ENCODE assay signal across 8 cellular contexts in genomic region chr7:2248984-2249694, GRCh38. TPM values are rescaled to one million over a fixed set of nuclear protein-coding genes. Genes with fewer than 3 reads are reported as not detected.
DNase-seq lines count a peak whose midpoint lies in the region; ATAC-seq and FAIRE-seq lines count a peak whose summit lies in the region.

No MANE protein-coding gene starts in this region.

- FAIRE-seq in HTR-8/SVneo (lab: Jason Lieb, UNC) = peak; percentile 79

- DNase-seq in HTR-8/SVneo (ENCODE audit: insufficient read length, low spot score) (peak; percentile 92), left cardiac atrium (peak; percentile 62), NCI-H2081 (lab: John Stamatoyannopoulos, UW) (no peak)
- DNase-seq in activated CD8-positive, alpha-beta T cell treated with anti-CD3 and anti-CD28 coated beads, Interleukin-2, amount 10 ng/mL, durations not matched to agents 7 days and 5 days = peak; percentile 60
- DNase-seq in stimulated activated CD8-positive, alpha-beta memory T cell treated with anti-CD3 and anti-CD28 coated beads, Interleukin-4, amount 100 ng/mL, for 24 hours (ENCODE audit: low read depth) = peak; percentile 16
- no peak for DNase-seq in NK-92 treated with Interleukin-12 subunit alpha and Interleukin-12 subunit beta, amount 100 ng/mL, for 24 hours (lab: John Stamatoyannopoulos, UW)

- peak overlapping the region; percentile 71 for H3K4me3 Mint-ChIP-seq in activated CD8-positive, alpha-beta T cell treated with anti-CD3 and anti-CD28 coated beads, Interleukin-2, amount 10 ng/mL, durations not matched to agents 7 days and 5 days

- peaks cover 62% of the 10 kb centered on the region for H3K4me1 Mint-ChIP-seq in activated CD8-positive, alpha-beta T cell treated with anti-CD3 and anti-CD28 coated beads, Interleukin-2, amount 10 ng/mL, durations not matched to agents 7 days and 5 days (ENCODE audit: low read depth)

- CTCF ChIA-PET in activated CD8-positive, alpha-beta T cell treated with anti-CD3 and anti-CD28 coated beads, Interleukin-2, amount 10 ng/mL, durations not matched to agents 7 days and 5 days (lab: Charles Lee) = interaction anchor here (1.2 to 2.3 kb wide), 5 partner anchors 13 to 454 kb away, joined by 3 to 9 read pairs (median 5); no protein-coding TSS in a partner anchor

- POLR2A ChIA-PET in activated CD8-positive, alpha-beta T cell treated with anti-CD3 and anti-CD28 coated beads, Interleukin-2, amount 10 ng/mL, durations not matched to agents 7 days and 5 days (lab: Charles Lee) = interaction anchor here (0.5 to 1.0 kb wide), 5 partner anchors 8 to 464 kb away, joined by 3 to 4 read pairs (median 3); no protein-coding TSS in a partner anchor

- H3K36me3 Mint-ChIP-seq in activated CD8-positive, alpha-beta T cell treated with anti-CD3 and anti-CD28 coated beads, Interleukin-2, amount 10 ng/mL, durations not matched to agents 7 days and 5 days (ENCODE audit: low read depth) = peaks cover 45% of the 10 kb centered on the region

- intact Hi-C loops in left cardiac atrium (cut with DNase I) = loop anchor here in 1 of 2 donors (10.0 kb wide), 1 partner anchor 96 kb away; no protein-coding TSS in a partner anchor

- H3K27me3 Mint-ChIP-seq in activated CD8-positive, alpha-beta T cell treated with anti-CD3 and anti-CD28 coated beads, Interleukin-2, amount 10 ng/mL, durations not matched to agents 7 days and 5 days (ENCODE audit: low read depth) = no peaks in the 10 kb centered on the region

- ATAC-seq in GM18861 (IDR thresholded peaks at IDR 0.05; ENCODE audit: unreplicated experiment) (peak; percentile 44), left cardiac atrium (peak; percentile 73 to 80), HG02938 (IDR thresholded peaks at IDR 0.05; ENCODE audit: unreplicated experiment) (no peak)
- ATAC-seq in activated CD8-positive, alpha-beta T cell treated with anti-CD3 and anti-CD28 coated beads, Interleukin-2, amount 10 ng/mL, durations not matched to agents 7 days and 5 days = peak; percentile 60

- no peaks in the 10 kb centered on the region for H3K9me3 Mint-ChIP-seq in activated CD8-positive, alpha-beta T cell treated with anti-CD3 and anti-CD28 coated beads, Interleukin-2, amount 10 ng/mL, durations not matched to agents 7 days and 5 days (ENCODE audit: insufficient read depth)

- peak overlapping the region; percentile 82 for H3K27ac Mint-ChIP-seq in activated CD8-positive, alpha-beta T cell treated with anti-CD3 and anti-CD28 coated beads, Interleukin-2, amount 10 ng/mL, durations not matched to agents 7 days and 5 days

RNA-seq across cellular contexts. Expression of gene NUDT1, which starts 7.1 kb away (rescaled TPM):
- total RNA-seq in activated CD8-positive, alpha-beta T cell treated with anti-CD3 and anti-CD28 coated beads, Interleukin-2, amount 10 ng/mL, durations not matched to agents 7 days and 5 days = 100 to 1,000 TPM; 126 to 130 TPM
- total RNA-seq in left cardiac atrium = 10 to 100 TPM; 15.4 to 15.8 TPM

RNA-seq across cellular contexts. Expression of gene MRM2, which starts 7.1 kb away (rescaled TPM):
- 10 to 100 TPM; 36.7 to 37.8 TPM for total RNA-seq in activated CD8-positive, alpha-beta T cell treated with anti-CD3 and anti-CD28 coated beads, Interleukin-2, amount 10 ng/mL, durations not matched to agents 7 days and 5 days
- 10 to 100 TPM; 18.9 TPM for total RNA-seq in left cardiac atrium

RNA-seq across cellular contexts. Expression of gene MAD1L1, which starts 16.4 kb away (rescaled TPM):
- total RNA-seq in activated CD8-positive, alpha-beta T cell treated with anti-CD3 and anti-CD28 coated beads, Interleukin-2, amount 10 ng/mL, durations not matched to agents 7 days and 5 days = 10 to 100 TPM; 79.8 to 82.7 TPM
- total RNA-seq in left cardiac atrium = 10 to 100 TPM; 18.9 to 24.9 TPM

Comparison
In these comparisons a context has a peak if more than half of its experiments do, and no peak if none do; other contexts are left out.
1. DNase-seq: peak in HTR-8/SVneo (single experiment), activated CD8-positive, alpha-beta T cell treated with anti-CD3 and anti-CD28 coated beads, Interleukin-2, amount 10 ng/mL, durations not matched to agents 7 days and 5 days (single experiment), left cardiac atrium (single experiment) and stimulated activated CD8-positive, alpha-beta memory T cell treated with anti-CD3 and anti-CD28 coated beads, Interleukin-4, amount 100 ng/mL, for 24 hours (single experiment); none in NK-92 treated with Interleukin-12 subunit alpha and Interleukin-12 subunit beta, amount 100 ng/mL, for 24 hours (single experiment) and NCI-H2081 (0 of 2).
2. RNA of gene NUDT1, which starts 7.1 kb away (total RNA-seq): 126 to 130 TPM in activated CD8-positive, alpha-beta T cell treated with anti-CD3 and anti-CD28 coated beads, Interleukin-2, amount 10 ng/mL, durations not matched to agents 7 days and 5 days; 15.4 to 15.8 TPM in left cardiac atrium; every median in the first group is over 4 times any median in the second.